1 cellular context compared by ENCODE assay signal in the genomic region with DNA sequence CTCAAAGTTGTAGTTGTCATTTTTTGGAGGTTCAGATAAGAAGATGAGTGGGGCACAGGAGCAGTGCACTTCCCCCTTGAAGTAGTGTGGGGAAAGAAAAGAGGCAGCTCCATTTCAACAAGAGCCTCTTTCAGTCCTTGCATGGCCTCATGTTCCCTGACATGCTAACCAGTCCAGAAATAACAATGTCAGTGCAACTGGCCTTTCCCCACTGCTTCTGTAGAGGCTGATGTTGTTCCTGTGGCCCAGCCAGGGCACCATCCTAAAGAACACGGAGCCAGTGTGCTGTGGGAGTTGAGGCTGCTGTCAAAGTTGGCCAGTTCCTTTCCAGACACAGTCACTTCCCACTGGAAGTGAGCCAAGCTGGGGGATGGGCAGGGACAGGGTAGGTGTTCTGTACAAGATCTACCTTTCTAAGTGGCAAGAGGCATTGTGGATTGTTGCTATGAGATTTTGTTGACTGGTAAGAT.
TF ChIP-seq lines count a peak whose summit lies in the region.

No MANE protein-coding gene starts in this region.

TF ChIP-seq in K562, 482 proteins besides CTCF, POLR2A, EP300 and RAD21 (continued from another document):
- TF ChIP-seq ZNF280A (IDR thresholded peaks at IDR 0.05; ENCODE audit: low read depth, partially characterized antibody): no peak
- TF ChIP-seq TBL1XR1 (IDR thresholded peaks at IDR 0.05; ENCODE audit: low read length in 2 of 2): 0 out of 4 replicates have a peak, but pooled peaks of 1 of the 2 experiments have one; percentile 9
- no peak for TF ChIP-seq RHOXF2B (CRISPR knock-in tag; conservative IDR thresholded peaks at IDR 0.05)
- TF ChIP-seq MYNN (IDR thresholded peaks at IDR 0.05): peak; percentile 41; the same call in 1 of the 2 replicates
- no peak for TF ChIP-seq MYNN (CRISPR knock-in tag; IDR thresholded peaks at IDR 0.05)
- no peak; the same call in 1 of the 2 replicates for TF ChIP-seq ETV1 (tag; conservative IDR thresholded peaks at IDR 0.05; ENCODE audit: low read depth)
- no peak for TF ChIP-seq NELFE (IDR thresholded peaks at IDR 0.05; ENCODE audit: insufficient read depth, insufficient read length)
- TF ChIP-seq TAF9B (IDR thresholded peaks at IDR 0.05; ENCODE audit: partially characterized antibody): no peak
- TF ChIP-seq BRF1 (IDR thresholded peaks at IDR 0.05; ENCODE audit: borderline replicate concordance, extremely low read depth, insufficient read length): no peak
- no peak for TF ChIP-seq SRSF7 (optimal IDR thresholded peaks at IDR 0.05; ENCODE audit: low read depth, low read length)
- no peak for TF ChIP-seq HEY1 (CRISPR knock-in tag; IDR thresholded peaks at IDR 0.05; ENCODE audit: borderline replicate concordance)
- no peak for TF ChIP-seq ZFP91 (CRISPR knock-in tag; IDR thresholded peaks at IDR 0.05)
- TF ChIP-seq MTA1 (IDR thresholded peaks at IDR 0.05; ENCODE audit: borderline replicate concordance): peak; percentile 66; the same call in 1 of the 2 replicates
- no peak for TF ChIP-seq TRIM28 (IDR thresholded peaks at IDR 0.05)
- no peak for TF ChIP-seq CAMTA2 (CRISPR knock-in tag; conservative IDR thresholded peaks at IDR 0.05)
- TF ChIP-seq AFF1 (IDR thresholded peaks at IDR 0.05; ENCODE audit: low read depth in 1 of 2, partially characterized antibody in 2 of 2): no peak
- TF ChIP-seq ZNF239 (CRISPR knock-in tag; IDR thresholded peaks at IDR 0.05): no peak
- TF ChIP-seq JUNB (CRISPR knock-in tag; conservative IDR thresholded peaks at IDR 0.05): no peak
- TF ChIP-seq NCOR1 (IDR thresholded peaks at IDR 0.05): 0 out of 2 replicates have a peak, but pooled peaks have one; percentile 7
- TF ChIP-seq ARID1B (IDR thresholded peaks at IDR 0.05): peak; percentile 46
- no peak for TF ChIP-seq GTF2F1 (IDR thresholded peaks at IDR 0.05; ENCODE audit: low read depth, low read length)
- no peak for TF ChIP-seq ARID2 (IDR thresholded peaks at IDR 0.05)
- no peak for TF ChIP-seq NFE2L1 (tag; IDR thresholded peaks at IDR 0.05; ENCODE audit: borderline replicate concordance, low read depth)
